9 cellular contexts compared by ENCODE assay signal in the genomic region with DNA sequence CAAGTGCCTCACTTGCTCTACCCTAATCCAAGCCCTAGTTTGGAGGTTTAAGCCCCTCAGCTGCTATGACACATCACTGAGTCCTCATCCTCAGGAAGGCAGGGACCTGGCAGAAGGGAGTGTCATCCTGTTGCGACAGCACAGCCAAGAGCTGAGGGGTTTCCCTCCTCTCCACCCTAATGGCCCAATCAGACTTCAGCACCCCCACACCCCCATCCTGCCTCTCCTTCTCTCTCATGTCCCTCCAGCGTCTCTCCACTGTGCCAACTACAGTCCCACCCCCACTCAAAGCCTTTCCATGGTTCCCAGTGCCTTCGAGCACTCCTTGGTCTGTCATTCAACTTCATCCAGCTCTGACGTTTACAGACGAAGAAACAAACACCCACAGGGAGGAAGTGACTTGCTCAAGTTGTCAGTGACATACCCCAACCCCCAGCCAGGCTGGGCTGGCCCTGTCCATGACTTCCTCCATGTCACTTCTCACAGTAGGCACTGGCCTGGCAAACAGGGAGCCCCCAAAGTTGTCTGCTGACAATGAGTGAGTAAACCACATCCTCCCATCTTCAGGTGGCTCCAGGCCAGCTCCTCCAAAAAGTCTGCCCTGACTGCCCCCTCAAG. TPM values are rescaled to one million over a fixed set of nuclear protein-coding genes. Genes with fewer than 3 reads are reported as not detected.
DNase-seq lines count a peak whose midpoint lies in the region; ATAC-seq, FAIRE-seq and TF ChIP-seq lines count a peak whose summit lies in the region.
"Had no signal": no experiment of that assay in that cellular context is flagged by ENCODE, and none has a peak within 500 bp of the region (broad histone marks: within the 10 kb centered on the region; RNA-seq: fewer than 3 reads in every experiment).

No MANE protein-coding gene starts in this region.

- no peak for TF ChIP-seq EP300 in suprapubic skin (IDR thresholded peaks at IDR 0.05)

- peak overlapping the region; percentile 61 for H3K4me3 Mint-ChIP-seq in activated CD4-positive, alpha-beta T cell treated with anti-CD3 and anti-CD28 coated beads, Interleukin-2, amount 10 ng/mL, durations not matched to agents 24 days and 14 days
- H3K4me3 Mint-ChIP-seq in natural killer cell: peak overlapping the region; percentile 87

- H3K4me3 ChIP-seq in AG04450 (ENCODE audit: low read depth, low read length) (no peak overlapping the region), Karpas-422 (ENCODE audit: low read length) (peak overlapping the region; percentile 5; the same call in 1 of the 2 replicates), suprapubic skin (no peak overlapping the region)

- peaks cover 85% of the 10 kb centered on the region for H3K79me2 ChIP-seq in Karpas-422 (ENCODE audit: low read length)

- no peaks in the 10 kb centered on the region for H4K20me1 ChIP-seq in Karpas-422 (ENCODE audit: insufficient read depth, low read depth, low read length)

- no peaks in the 10 kb centered on the region for H3K9me3 Mint-ChIP-seq in activated CD4-positive, alpha-beta T cell treated with anti-CD3 and anti-CD28 coated beads, Interleukin-2, amount 10 ng/mL, durations not matched to agents 24 days and 14 days
- H3K9me3 Mint-ChIP-seq in natural killer cell: no peaks in the 10 kb centered on the region

- TF ChIP-seq CTCF in AG04450 (IDR thresholded peaks at IDR 0.05; ENCODE audit: low read depth, low read length) (no peak), natural killer cell (IDR thresholded peaks at IDR 0.05) (no peak), suprapubic skin (IDR thresholded peaks at IDR 0.05) (no peak)

- peaks cover 8% of the 10 kb centered on the region for H3K36me3 Mint-ChIP-seq in activated CD4-positive, alpha-beta T cell treated with anti-CD3 and anti-CD28 coated beads, Interleukin-2, amount 10 ng/mL, durations not matched to agents 24 days and 14 days (ENCODE audit: low read depth)
- peaks cover 2% of the 10 kb centered on the region for H3K36me3 Mint-ChIP-seq in natural killer cell

- H3K9me3 ChIP-seq in AG04450 (ENCODE audit: control insufficient read depth, insufficient read depth, low read length) (no peaks in the 10 kb centered on the region; the same call in 1 of the 2 replicates), Karpas-422 (ENCODE audit: low read length) (no peaks in the 10 kb centered on the region; the same call in 1 of the 2 replicates), suprapubic skin (no peaks in the 10 kb centered on the region)

- CTCF ChIA-PET in AG04450 (lab: Charles Lee): interaction anchor here (4.6 kb wide), 1 partner anchor 12 kb away, joined by 16 read pairs; no protein-coding TSS in a partner anchor

- no peak overlapping the region for H2AFZ ChIP-seq in Karpas-422 (ENCODE audit: low read length)

- peak; percentile 66 to 91 (median 82) for ATAC-seq in natural killer cell

- peak overlapping the region; percentile 91 for H3K27ac Mint-ChIP-seq in activated CD4-positive, alpha-beta T cell treated with anti-CD3 and anti-CD28 coated beads, Interleukin-2, amount 10 ng/mL, durations not matched to agents 24 days and 14 days
- peak overlapping the region; percentile 97 to 100 for H3K27ac Mint-ChIP-seq in natural killer cell

- FAIRE-seq in urothelium cell line (lab: Jason Lieb, UNC): no peak

- peak overlapping the region; percentile 85 for H3K4me2 ChIP-seq in Karpas-422 (ENCODE audit: low read depth, low read length, poor library complexity, severe bottlenecking)

- H3K27me3 Mint-ChIP-seq in activated CD4-positive, alpha-beta T cell treated with anti-CD3 and anti-CD28 coated beads, Interleukin-2, amount 10 ng/mL, durations not matched to agents 24 days and 14 days: no peaks in the 10 kb centered on the region
- no peaks in the 10 kb centered on the region for H3K27me3 Mint-ChIP-seq in natural killer cell (ENCODE audit: low read depth in 2 of 2)

- peaks cover 44% of the 10 kb centered on the region for H3K4me1 Mint-ChIP-seq in activated CD4-positive, alpha-beta T cell treated with anti-CD3 and anti-CD28 coated beads, Interleukin-2, amount 10 ng/mL, durations not matched to agents 24 days and 14 days
- H3K4me1 Mint-ChIP-seq in natural killer cell: peaks cover 75 to 80% of the 10 kb centered on the region in 2 donors

- H3K27ac ChIP-seq in AG04450 (ENCODE audit: low read depth, low read length) (peak overlapping the region; percentile 31), Karpas-422 (ENCODE audit: low read length) (peak overlapping the region; percentile 98), suprapubic skin (peak overlapping the region; percentile 63)
- H3K27ac ChIP-seq: C4-2B had no signal

- H3K27me3 ChIP-seq in AG04450 (ENCODE audit: control insufficient read depth, insufficient read depth, low read length) (no peaks in the 10 kb centered on the region), Karpas-422 (ENCODE audit: low read length) (no peaks in the 10 kb centered on the region), suprapubic skin (no peaks in the 10 kb centered on the region)

- no peak for TF ChIP-seq POLR2A in suprapubic skin (IDR thresholded peaks at IDR 0.05)

- H3K9ac ChIP-seq in Karpas-422 (ENCODE audit: low read length): peak overlapping the region; percentile 91

- H3K4me1 ChIP-seq in Karpas-422 (ENCODE audit: low read length) (peaks cover 54% of the 10 kb centered on the region), suprapubic skin (peaks cover 44% of the 10 kb centered on the region)

- intact Hi-C loops in activated CD4-positive, alpha-beta T cell treated with anti-CD3 and anti-CD28 coated beads, Interleukin-2, amount 10 ng/mL, durations not matched to agents 24 days and 14 days (cut with micrococcal nuclease): loop anchor here (1.0 kb wide), 3 partner anchors 14 to 77 kb away; partner anchors contain the start of gene ARAP1
- intact Hi-C loops in natural killer cell (cut with micrococcal nuclease): loop anchor here (1.0 to 2.0 kb wide), 3 partner anchors 14 to 77 kb away; partner anchors contain the start of gene ARAP1

- H3K36me3 ChIP-seq in Karpas-422 (ENCODE audit: insufficient read depth, low read length) (peaks cover 19% of the 10 kb centered on the region), suprapubic skin (no peaks in the 10 kb centered on the region)

- POLR2A ChIA-PET in AG04450 (lab: Yijun Ruan, JAX): no interaction called here

- DNase-seq in AG04450 (ENCODE audit: low read depth, low spot score): no peak
- DNase-seq in Karpas-422: peak; percentile 60
- peak; percentile 89 for DNase-seq in activated CD4-positive, alpha-beta T cell treated with anti-CD3 and anti-CD28 coated beads, Interleukin-2, amount 10 ng/mL, durations not matched to agents 24 days and 14 days
- peak; percentile 47 for DNase-seq in effector CD8-positive, alpha-beta T cell (lab: John Stamatoyannopoulos, UW)
- DNase-seq in natural killer cell: peak; percentile 78
- DNase-seq in suprapubic skin (ENCODE audit: low spot score in 2 of 2): no peak
- DNase-seq in putamen (ENCODE audit: low spot score): no peak
- DNase-seq in urothelium cell line (ENCODE audit: low spot score): no peak

- no peaks in the 10 kb centered on the region for H3K9me2 ChIP-seq in Karpas-422 (replicated peaks; ENCODE audit: insufficient read depth, low read length)

- WGBS in suprapubic skin: 17% methylated on average over 5 of the region's 5 CpGs

RNA-seq across cellular contexts. Expression of gene ARAP1, which starts 15.6 kb away (rescaled TPM):
- 52.4 and 74.8 TPM in 2 replicates for polyA plus RNA-seq in AG04450 (2011; rRNA removed)
- 90.3 and 129 TPM in 2 replicates for polyA minus RNA-seq in AG04450 (2011; rRNA and poly(A)+ RNA removed)
- 76.1 and 103 TPM in 2 replicates for total RNA-seq in Karpas-422 (2014; rRNA removed; shearing (Covaris generic); ENCODE audit: low replicate concordance)
- total RNA-seq in activated CD4-positive, alpha-beta T cell treated with anti-CD3 and anti-CD28 coated beads, Interleukin-2, amount 10 ng/mL, durations not matched to agents 24 days and 14 days: 76.9 and 81.5 TPM in 2 replicates
- total RNA-seq in natural killer cell (100 to 1,000 TPM; 293 to 327 (median 296) TPM), suprapubic skin (100 to 1,000 TPM in 1 of 4 donors, 10 to 100 TPM in 3; 53.8 to 126 (median 88.8) TPM)

RNA-seq across cellular contexts. Expression of gene STARD10, which starts 57.3 kb away (rescaled TPM):
- 38.4 and 49.0 TPM in 2 replicates for polyA plus RNA-seq in AG04450 (2011; rRNA removed)
- polyA minus RNA-seq in AG04450 (2011; rRNA and poly(A)+ RNA removed): 31.1 and 45.9 TPM in 2 replicates
- total RNA-seq in Karpas-422 (2014; rRNA removed; shearing (Covaris generic); ENCODE audit: low replicate concordance): 4.3 and 4.7 TPM in 2 replicates
- total RNA-seq in activated CD4-positive, alpha-beta T cell treated with anti-CD3 and anti-CD28 coated beads, Interleukin-2, amount 10 ng/mL, durations not matched to agents 24 days and 14 days: 16.3 and 17.2 TPM in 2 replicates
- total RNA-seq in natural killer cell (10 to 100 TPM; 10.9 to 17.3 (median 11.7) TPM), suprapubic skin (10 to 100 TPM; 76.3 to 83.0 (median 79.4) TPM)

Comparison
In these comparisons a context has a peak if more than half of its experiments do, and no peak if none do; other contexts are left out.
1. DNase-seq: peak in Karpas-422 (single experiment), activated CD4-positive, alpha-beta T cell treated with anti-CD3 and anti-CD28 coated beads, Interleukin-2, amount 10 ng/mL, durations not matched to agents 24 days and 14 days (single experiment), effector CD8-positive, alpha-beta T cell (single experiment) and natural killer cell (single experiment); none in AG04450 (single experiment), suprapubic skin (0 of 2), putamen (single experiment) and urothelium cell line (single experiment).
2. H3K27ac ChIP-seq: peak in every context shown above with its lines; median percentile 98 in Karpas-422; 63 in suprapubic skin; 31 in AG04450.